Comparison of ENCODE assay signal across 1 cellular context in genomic region chr3:11989383-11990050, GRCh38.
TF ChIP-seq lines count a peak whose summit lies in the region.

No MANE protein-coding gene starts in this region.

TF ChIP-seq in WTC11, 78 proteins besides CTCF, POLR2A, EP300 and RAD21 (continued from another document):
- TF ChIP-seq ARID4B (CRISPR knock-in tag; IDR thresholded peaks at IDR 0.05; ENCODE audit: borderline replicate concordance): no peak
- no peak for TF ChIP-seq E2F5 (CRISPR knock-in tag; IDR thresholded peaks at IDR 0.05)
- TF ChIP-seq ZNF425 (CRISPR knock-in tag; conservative IDR thresholded peaks at IDR 0.05): no peak
- no peak for TF ChIP-seq EMX1 (CRISPR knock-in tag; IDR thresholded peaks at IDR 0.05)
